ENCODE assay signal across 26 cellular contexts in the genomic region with DNA sequence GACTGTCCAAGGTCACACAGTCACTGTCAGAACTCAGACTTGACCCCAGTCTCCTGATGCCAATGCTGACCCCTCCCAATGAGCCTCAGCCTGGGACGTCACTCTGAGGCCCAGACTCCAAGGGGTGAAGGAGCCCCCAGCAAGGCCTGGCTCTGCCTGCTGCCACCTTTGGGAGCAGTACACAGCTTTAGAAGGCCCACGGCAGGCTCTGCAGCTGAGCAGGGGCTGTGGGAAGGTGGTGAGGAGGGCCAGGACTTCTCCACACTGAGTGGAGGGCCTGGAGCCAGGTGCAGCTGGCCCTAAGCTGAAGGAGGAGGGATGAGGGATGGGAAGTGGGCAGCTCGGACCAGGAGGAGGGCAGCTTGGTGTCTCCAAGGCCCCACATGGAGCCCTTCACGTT. TPM values are rescaled to one million over a fixed set of nuclear protein-coding genes. Genes with fewer than 3 reads are reported as not detected.
A peak's percentile ranks its signal among the peaks of the same experiment; 100 is the strongest.
DNase-seq lines count a peak whose midpoint lies in the region; ATAC-seq and TF ChIP-seq lines count a peak whose summit lies in the region.
"Had no signal": no experiment of that assay in that cellular context is flagged by ENCODE, and none has a peak within 500 bp of the region (broad histone marks: within the 10 kb centered on the region; RNA-seq: fewer than 3 reads in every experiment).

No MANE protein-coding gene starts in this region.

- peaks cover 2% of the 10 kb centered on the region for H3K9me3 Mint-ChIP-seq in activated CD4-positive, alpha-beta memory T cell treated with anti-CD3 and anti-CD28 coated beads for 36 hours
- no peaks in the 10 kb centered on the region for H3K9me3 Mint-ChIP-seq in activated CD4-positive, alpha-beta memory T cell treated with anti-CD3 and anti-CD28 coated beads, Interleukin-2, amount 10 ng/mL, durations not matched to agents 7 days and 5 days

- H3K27ac Mint-ChIP-seq in activated CD4-positive, alpha-beta memory T cell treated with anti-CD3 and anti-CD28 coated beads for 36 hours = no peak overlapping the region
- H3K27ac Mint-ChIP-seq in activated CD4-positive, alpha-beta memory T cell treated with anti-CD3 and anti-CD28 coated beads, Interleukin-2, amount 10 ng/mL, durations not matched to agents 7 days and 5 days = no peak overlapping the region

- CTCF ChIA-PET in activated CD4-positive, alpha-beta memory T cell treated with anti-CD3 and anti-CD28 coated beads for 36 hours (lab: Charles Lee) = no interaction called here
- CTCF ChIA-PET in activated CD4-positive, alpha-beta memory T cell treated with anti-CD3 and anti-CD28 coated beads, Interleukin-2, amount 10 ng/mL, durations not matched to agents 7 days and 5 days (lab: Charles Lee) = no interaction called here

- no peaks in the 10 kb centered on the region for H3K9me3 ChIP-seq in KOPT-K1 (ENCODE audit: insufficient read depth, low read length, poor library complexity, severe bottlenecking)
- H3K9me3 ChIP-seq in right lobe of liver = no peaks in the 10 kb centered on the region
- H3K9me3 ChIP-seq in sigmoid colon = no peaks in the 10 kb centered on the region
- H3K9me3 ChIP-seq: prostate gland had no signal

- H3K4me1 ChIP-seq in right lobe of liver (no peaks in the 10 kb centered on the region), sigmoid colon (peaks cover 0 to 5% (median 0%) of the 10 kb centered on the region in 4 donors)

- no peaks in the 10 kb centered on the region for H3K27me3 ChIP-seq in right lobe of liver
- no peaks in the 10 kb centered on the region for H3K27me3 ChIP-seq in sigmoid colon

- H3K36me3 ChIP-seq in KOPT-K1 (ENCODE audit: insufficient read depth, low read length) (no peaks in the 10 kb centered on the region), right lobe of liver (no peaks in the 10 kb centered on the region), sigmoid colon (no peaks in the 10 kb centered on the region)
- H3K36me3 ChIP-seq: prostate gland had no signal

- no CpG with 5 or more reads among the region's 4 CpGs for whole genome bisulfite sequencing in right lobe of liver (ENCODE audit: insufficient coverage, low coverage, low lambda C conversion rate, missing lambda C conversion rate)
- WGBS in sigmoid colon, 2 donors = 81 to 86% methylated on average over 4 of the region's 4 CpGs

- H3K27me3 Mint-ChIP-seq in activated CD4-positive, alpha-beta memory T cell treated with anti-CD3 and anti-CD28 coated beads for 36 hours = no peaks in the 10 kb centered on the region
- peaks cover 18% of the 10 kb centered on the region for H3K27me3 Mint-ChIP-seq in activated CD4-positive, alpha-beta memory T cell treated with anti-CD3 and anti-CD28 coated beads, Interleukin-2, amount 10 ng/mL, durations not matched to agents 7 days and 5 days

- no peak for TF ChIP-seq POLR2A in right lobe of liver (IDR thresholded peaks at IDR 0.05)
- TF ChIP-seq POLR2A in sigmoid colon (IDR thresholded peaks at IDR 0.05) = no peak

- no peaks in the 10 kb centered on the region for H3K36me3 Mint-ChIP-seq in activated CD4-positive, alpha-beta memory T cell treated with anti-CD3 and anti-CD28 coated beads for 36 hours
- no peaks in the 10 kb centered on the region for H3K36me3 Mint-ChIP-seq in activated CD4-positive, alpha-beta memory T cell treated with anti-CD3 and anti-CD28 coated beads, Interleukin-2, amount 10 ng/mL, durations not matched to agents 7 days and 5 days (ENCODE audit: low read depth)

- no peak overlapping the region for H3K4me3 ChIP-seq in right lobe of liver
- no peak overlapping the region for H3K4me3 ChIP-seq in sigmoid colon
- H3K4me3 ChIP-seq: prostate gland had no signal

- H3K4me1 Mint-ChIP-seq in activated CD4-positive, alpha-beta memory T cell treated with anti-CD3 and anti-CD28 coated beads for 36 hours (ENCODE audit: low read depth) = peaks cover 50% of the 10 kb centered on the region
- peaks cover 36% of the 10 kb centered on the region for H3K4me1 Mint-ChIP-seq in activated CD4-positive, alpha-beta memory T cell treated with anti-CD3 and anti-CD28 coated beads, Interleukin-2, amount 10 ng/mL, durations not matched to agents 7 days and 5 days

- intact Hi-C loops in activated CD4-positive, alpha-beta memory T cell treated with anti-CD3 and anti-CD28 coated beads for 36 hours (cut with micrococcal nuclease) = no loop called here
- intact Hi-C loops in right lobe of liver (cut with DNase I) (no loop called here), sigmoid colon (cut with DNase I) (no loop called here)

- TF ChIP-seq CTCF in right lobe of liver (IDR thresholded peaks at IDR 0.05) (no peak), sigmoid colon (IDR thresholded peaks at IDR 0.05) (no peak)

- no peak for TF ChIP-seq EP300 in sigmoid colon (IDR thresholded peaks at IDR 0.05)

- H3K4me3 Mint-ChIP-seq in activated CD4-positive, alpha-beta memory T cell treated with anti-CD3 and anti-CD28 coated beads for 36 hours = no peak overlapping the region
- no peak overlapping the region for H3K4me3 Mint-ChIP-seq in activated CD4-positive, alpha-beta memory T cell treated with anti-CD3 and anti-CD28 coated beads, Interleukin-2, amount 10 ng/mL, durations not matched to agents 7 days and 5 days

- DNase-seq in activated CD4-positive, alpha-beta memory T cell treated with anti-CD3 and anti-CD28 coated beads for 36 hours = peak; percentile 5
- DNase-seq in activated CD4-positive, alpha-beta memory T cell treated with anti-CD3 and anti-CD28 coated beads, Interleukin-2, amount 10 ng/mL, durations not matched to agents 7 days and 5 days = no peak
- DNase-seq in right lobe of liver = peak in 2 of 3 donors; percentile 15 to 32
- peak; percentile 50 for DNase-seq in sigmoid colon
- no peak for DNase-seq in HK-2 (ENCODE audit: unreplicated experiment)
- DNase-seq: 8988T; activated CD4-positive, alpha-beta T cell treated with anti-CD3 and anti-CD28 coated beads, Interleukin-2, amount 50 U/mL, for 48 hours; activated gamma-delta T cell; C1 segment of cervical spinal cord; Calu3; central memory CD4-positive, alpha-beta T cell; DMS79 treated with DMSO at 0.1 percent for 48 hours; GF-D8; GOT3; mesendoderm; NCI-H1048; NCI-H1694; NCI-H2171; NCI-H82; RPMI8226; stimulated activated naive CD4-positive, alpha-beta T cell had no signal

- POLR2A ChIA-PET in activated CD4-positive, alpha-beta memory T cell treated with anti-CD3 and anti-CD28 coated beads for 36 hours (lab: Charles Lee) = no interaction called here
- POLR2A ChIA-PET in activated CD4-positive, alpha-beta memory T cell treated with anti-CD3 and anti-CD28 coated beads, Interleukin-2, amount 10 ng/mL, durations not matched to agents 7 days and 5 days (lab: Charles Lee) = interaction anchor here (1.1 to 1.3 kb wide), 2 partner anchors 17 to 22 kb away, joined by 3 to 4 read pairs; no protein-coding TSS in a partner anchor

- ATAC-seq in right lobe of liver (no peak), HG03460 (IDR thresholded peaks at IDR 0.05; ENCODE audit: unreplicated experiment) (no peak), GM18868 (IDR thresholded peaks at IDR 0.05; ENCODE audit: unreplicated experiment) (no peak)
- ATAC-seq: left lobe of liver had no signal

- H3K27ac ChIP-seq in KOPT-K1 (ENCODE audit: low read depth, low read length, poor library complexity, severe bottlenecking) (peak overlapping the region; percentile 98), right lobe of liver (no peak overlapping the region), sigmoid colon (no peak overlapping the region)
- H3K27ac ChIP-seq: prostate gland had no signal

RNA-seq across cellular contexts. Expression of a gene that starts 23.9 kb away (rescaled TPM):
- 10 to 100 TPM; 28.5 to 29.2 TPM for total RNA-seq in activated CD4-positive, alpha-beta memory T cell treated with anti-CD3 and anti-CD28 coated beads for 36 hours
- total RNA-seq in activated CD4-positive, alpha-beta memory T cell treated with anti-CD3 and anti-CD28 coated beads, Interleukin-2, amount 10 ng/mL, durations not matched to agents 7 days and 5 days = 10 to 100 TPM; 46.9 to 47.0 TPM
- total RNA-seq in right lobe of liver (10 to 100 TPM in 5 of 6 experiments, 1 to 10 TPM in 1; 9.9 to 22.8 (median 12.3) TPM), sigmoid colon (10 to 100 TPM; 26.5 to 49.3 (median 37.5) TPM)
- polyA plus RNA-seq in sigmoid colon = 10 to 100 TPM; 17.4 to 31.5 (median 25.4) TPM

Comparison
In these comparisons a context has a peak if more than half of its experiments do, and no peak if none do; other contexts are left out.
1. DNase-seq: peak in activated CD4-positive, alpha-beta memory T cell treated with anti-CD3 and anti-CD28 coated beads for 36 hours (single experiment), right lobe of liver (2 of 3) and sigmoid colon (single experiment); none in activated CD4-positive, alpha-beta memory T cell treated with anti-CD3 and anti-CD28 coated beads, Interleukin-2, amount 10 ng/mL, durations not matched to agents 7 days and 5 days (single experiment) and HK-2 (single experiment).